Comparison of ENCODE assay signal across 10 cellular contexts in genomic region chr3:150097588-150097890, GRCh38.
DNase-seq lines count a peak whose midpoint lies in the region; ATAC-seq, FAIRE-seq and TF ChIP-seq lines count a peak whose summit lies in the region.
"Had no signal": no experiment of that assay in that cellular context is flagged by ENCODE, and none has a peak within 500 bp of the region (broad histone marks: within the 10 kb centered on the region; RNA-seq: fewer than 3 reads in every experiment).

No MANE protein-coding gene starts in this region.

- no TSS peak for BruUV-seq in GM12878 (replicated peaks; lab: Mats Ljungman, UMichigan)

- H3K9me3 ChIP-seq in GM12878 (replicated peaks; ENCODE audit: control insufficient read depth, insufficient read depth, low read length) (no peaks in the 10 kb centered on the region), gastrocnemius medialis (peaks cover 0 to 8% (median 0%) of the 10 kb centered on the region in 3 donors), lower lobe of right lung (no peaks in the 10 kb centered on the region)

- no peak; a peak in 1 of 4 replicates for TF ChIP-seq EP300 in GM12878 (IDR thresholded peaks at IDR 0.05; ENCODE audit: borderline replicate concordance in 1 of 2, control insufficient read depth in 1 of 2, low read depth in 2 of 2, low read length in 2 of 2)

- H3K27ac Mint-ChIP-seq in nephron progenitor cell: no peak overlapping the region

- in situ Hi-C loops in GM12878 (cut with MboI): no loop called here
- in situ Hi-C loops in gastrocnemius medialis (cut with MboI; ENCODE audit: low sequenced_read_pairs in 4 of 4): loop anchor here in 1 of 4 donors (10.0 kb wide), 1 partner anchor 63 kb away; no protein-coding TSS in a partner anchor

- peaks cover 2% of the 10 kb centered on the region for H3K27me3 Mint-ChIP-seq in nephron progenitor cell (ENCODE audit: low read depth, poor library complexity)

- SMC1A ChIA-PET in GM12878 (lab: Charles Lee; ENCODE audit: uncharacterized antibody, unreplicated experiment): no interaction called here

- H3K4me3 ChIP-seq in GM12878: no peak overlapping the region
- H3K4me3 ChIP-seq in gastrocnemius medialis: no peak overlapping the region
- H3K4me3 ChIP-seq in lower lobe of right lung: no peak overlapping the region

- H3K36me3 Mint-ChIP-seq in nephron progenitor cell (ENCODE audit: low read depth): peaks cover 13% of the 10 kb centered on the region

- H3K9ac ChIP-seq in GM12878 (ENCODE audit: control insufficient read depth, insufficient read depth, low read length): no peak overlapping the region; the same call in 1 of the 2 replicates

- 74% methylated on average over 4 of the region's 4 CpGs for WGBS in GM12878 (ENCODE audit: insufficient coverage, insufficient replicate concordance, low lambda C conversion rate, missing lambda C conversion rate)

- no peaks in the 10 kb centered on the region for H3K36me3 ChIP-seq in GM12878 (ENCODE audit: control insufficient read depth in 2 of 2, insufficient read depth in 2 of 2, low read length in 1 of 2)
- no peaks in the 10 kb centered on the region for H3K36me3 ChIP-seq in gastrocnemius medialis
- no peaks in the 10 kb centered on the region for H3K36me3 ChIP-seq in lower lobe of right lung

- TF ChIP-seq CTCF in GM12878 (IDR thresholded peaks at IDR 0.05 in 2 of 3, conservative IDR thresholded peaks at IDR 0.05 in 1 of 3; ENCODE audit: control insufficient read depth in 2 of 3, extremely low read depth in 1 of 3, insufficient read depth in 1 of 3, low read depth in 3 of 3, low read length in 3 of 3) (no peak), gastrocnemius medialis (IDR thresholded peaks at IDR 0.05 in 4 of 5, conservative IDR thresholded peaks at IDR 0.05 in 1 of 5) (no peak), nephron progenitor cell (IDR thresholded peaks at IDR 0.05) (no peak), lower lobe of right lung (IDR thresholded peaks at IDR 0.05) (no peak)

- peaks cover 26% of the 10 kb centered on the region for H3K9me3 Mint-ChIP-seq in nephron progenitor cell

- TF ChIP-seq POLR2A in GM12878 (IDR thresholded peaks at IDR 0.05; ENCODE audit: low read depth, low read length) (no peak), gastrocnemius medialis (IDR thresholded peaks at IDR 0.05) (no peak)

- no peaks in the 10 kb centered on the region for H3K27me3 ChIP-seq in GM12878 (replicated peaks in 1 of 2; ENCODE audit: control insufficient read depth in 2 of 2, insufficient read depth in 2 of 2, low read length in 1 of 2)
- no peaks in the 10 kb centered on the region for H3K27me3 ChIP-seq in gastrocnemius medialis
- H3K27me3 ChIP-seq in lower lobe of right lung (ENCODE audit: low read depth): no peaks in the 10 kb centered on the region

- H3K4me1 ChIP-seq in GM12878 (ENCODE audit: control insufficient read depth, insufficient read depth, low read length) (peaks cover 24% of the 10 kb centered on the region), gastrocnemius medialis (peaks cover 22 to 36% of the 10 kb centered on the region in 2 donors), lower lobe of right lung (no peaks in the 10 kb centered on the region)

- no peaks in the 10 kb centered on the region for H4K20me1 ChIP-seq in GM12878 (ENCODE audit: control insufficient read depth, insufficient read depth)

- H3K4me3 Mint-ChIP-seq in nephron progenitor cell: no peak overlapping the region

- H2AFZ ChIP-seq in GM12878 (ENCODE audit: control insufficient read depth, low read depth, low read length): peak overlapping the region; percentile 19; the same call in 1 of the 2 replicates

- H3K79me2 ChIP-seq in GM12878 (ENCODE audit: control insufficient read depth, insufficient read depth, low read length): no peaks in the 10 kb centered on the region

- RAD21 ChIA-PET in GM12878 (lab: Charles Lee; ENCODE audit: unreplicated experiment): no interaction called here

- ATAC-seq in GM19463 (IDR thresholded peaks at IDR 0.05; ENCODE audit: unreplicated experiment): peak; percentile 49
- peak; percentile 48 for ATAC-seq in HG03378 (IDR thresholded peaks at IDR 0.05; ENCODE audit: unreplicated experiment)
- peak; percentile 80 for ATAC-seq in GM12878
- ATAC-seq in gastrocnemius medialis: no peak
- ATAC-seq in lower lobe of right lung: no peak

- DNase-seq in GM12878 (ENCODE audit: low read depth, low spot score) (peak; percentile 32), gastrocnemius medialis (no peak), D341Med (ENCODE audit: low spot score) (no peak), RPMI8226 (no peak), nephron progenitor cell (no peak), lower lobe of right lung (no peak)
- DNase-seq: nucleus accumbens had no signal

- FAIRE-seq in GM12878 (lab: Jason Lieb, UNC): no peak

- peaks cover 18% of the 10 kb centered on the region for H3K4me1 Mint-ChIP-seq in nephron progenitor cell

- intact Hi-C loops in GM12878 (cut with micrococcal nuclease; ENCODE audit: unreplicated experiment) (loop anchor here (5.0 kb wide), 1 partner anchor 80 kb away; no protein-coding TSS in a partner anchor), gastrocnemius medialis (cut with DNase I; ENCODE audit: low total_unique reads) (loop anchor here (5.0 kb wide), 1 partner anchor 70 kb away; no protein-coding TSS in a partner anchor), lower lobe of right lung (cut with DNase I) (no loop called here)

- CTCF ChIA-PET in GM12878 (lab: Yijun Ruan, JAX): interaction anchor here (1.0 kb wide), 1 partner anchor 10 kb away, joined by 3 read pairs; no protein-coding TSS in a partner anchor

- POLR2A ChIA-PET in GM12878 (lab: Charles Lee): interaction anchor here (0.6 kb wide), 1 partner anchor 445 kb away, joined by 4 read pairs; no protein-coding TSS in a partner anchor

- H3K27ac ChIP-seq in GM12878 (ENCODE audit: control insufficient read depth, insufficient read depth) (0 out of 2 replicates have a peak overlapping the region, but pooled peaks have one; percentile 39), gastrocnemius medialis (peak overlapping the region; percentile 53 to 97 (median 90)), lower lobe of right lung (no peak overlapping the region)
- H3K27ac ChIP-seq: HL-60 had no signal

- H3K4me2 ChIP-seq in GM12878 (ENCODE audit: control insufficient read depth, insufficient read depth): no peak overlapping the region

- TF ChIP-seq RAD21 in GM12878 (IDR thresholded peaks at IDR 0.05; ENCODE audit: insufficient read depth, low read depth, low read length): no peak

TF ChIP-seq in GM12878, 131 proteins besides CTCF, POLR2A, EP300 and RAD21:
- TF ChIP-seq TCF12 (IDR thresholded peaks at IDR 0.05; ENCODE audit: low read depth, low read length) (peak; percentile 61; the same call in 1 of the 2 replicates), ATF2 (IDR thresholded peaks at IDR 0.05; ENCODE audit: low read length) (peak; percentile 44; the same call in 1 of the 2 replicates), PKNOX1 (IDR thresholded peaks at IDR 0.05) (no peak), SPI1 (IDR thresholded peaks at IDR 0.05; ENCODE audit: borderline replicate concordance, insufficient read depth, low read depth, low read length) (0 out of 2 replicates have a peak, but pooled peaks have one; percentile 23), RUNX3 (IDR thresholded peaks at IDR 0.05; ENCODE audit: low read length) (peak; percentile 49; the same call in 1 of the 2 replicates), ZNF592 (IDR thresholded peaks at IDR 0.05) (no peak)

Comparison
In these comparisons a context has a peak if more than half of its experiments do, and no peak if none do; other contexts are left out.
1. ATAC-seq: peak in GM19463 (single experiment), HG03378 (single experiment) and GM12878 (single experiment); none in gastrocnemius medialis (0 of 2) and lower lobe of right lung (0 of 2).